ENCODE assay signal across 26 cellular contexts in genomic region chr7:140585333-140585732, GRCh38.
"Had no signal": no experiment of that assay in that cellular context is flagged by ENCODE, and none has a peak within 500 bp of the region (broad histone marks: within the 10 kb centered on the region; RNA-seq: fewer than 3 reads in every experiment).

No MANE protein-coding gene starts in this region.

- H3K9me3 Mint-ChIP-seq: dendritic cell treated with granulocyte-macrophage colony-stimulating factor and Interleukin-4, amounts not matched to agents 40 ng/mL and 50 ng/mL, for 4 days; effector memory CD8-positive, alpha-beta T cell; mesothelial cell of epicardium had no signal

- H3K27ac ChIP-seq: colonic mucosa, epithelial cell of prostate, esophagus squamous epithelium, gastrocnemius medialis, heart right ventricle, left lung, lower lobe of right lung had no signal

- FAIRE-seq: islet of Langerhans, keratinocyte had no signal

- H3K4me3 ChIP-seq: colonic mucosa, esophagus squamous epithelium, gastrocnemius medialis, heart right ventricle, left lung, lower lobe of right lung, mucosa of descending colon had no signal

- H3K9me3 ChIP-seq: colonic mucosa, esophagus squamous epithelium, gastrocnemius medialis, heart right ventricle, left lung, lower lobe of right lung, mucosa of descending colon had no signal

- H3K27me3 ChIP-seq: colonic mucosa, gastrocnemius medialis, heart right ventricle, left lung had no signal

- DNase-seq: cerebellar nuclear complex; colonic mucosa; cortex of kidney; effector CD8-positive, alpha-beta T cell; effector memory CD8-positive, alpha-beta T cell; erythroblast; esophagus squamous epithelium; foreskin fibroblast; foreskin melanocyte; gastrocnemius medialis; glutamatergic neuron; head of caudate nucleus; heart right ventricle; hippocampal formation; left cardiac atrium; left lung; left ventricle myocardium superior; lower lobe of right lung; mesendoderm; mucosa of descending colon had no signal

- ATAC-seq: effector memory CD8-positive, alpha-beta T cell; esophagus mucosa; gastrocnemius medialis; heart right ventricle; left cardiac atrium; left lung; left ventricle myocardium superior; lower lobe of right lung; mucosa of descending colon had no signal

- H3K36me3 ChIP-seq: colonic mucosa, gastrocnemius medialis, left lung had no signal

- H3K4me1 Mint-ChIP-seq: mesothelial cell of epicardium had no signal

- H3K4me3 Mint-ChIP-seq: dendritic cell treated with granulocyte-macrophage colony-stimulating factor and Interleukin-4, amounts not matched to agents 40 ng/mL and 50 ng/mL, for 4 days; effector memory CD8-positive, alpha-beta T cell; mesothelial cell of epicardium had no signal

- H3K27ac Mint-ChIP-seq: dendritic cell treated with granulocyte-macrophage colony-stimulating factor and Interleukin-4, amounts not matched to agents 40 ng/mL and 50 ng/mL, for 4 days; effector memory CD8-positive, alpha-beta T cell; mesothelial cell of epicardium had no signal

- H3K4me1 ChIP-seq: colonic mucosa, esophagus squamous epithelium, gastrocnemius medialis, heart right ventricle, left lung, lower lobe of right lung had no signal
